Comparison of ENCODE assay signal across 22 cellular contexts in genomic region chr2:18154812-18155211, GRCh38.
A peak's percentile ranks its signal among the peaks of the same experiment; 100 is the strongest.
DNase-seq lines count a peak whose midpoint lies in the region; ATAC-seq and TF ChIP-seq lines count a peak whose summit lies in the region.
"Had no signal": no experiment of that assay in that cellular context is flagged by ENCODE, and none has a peak within 500 bp of the region (broad histone marks: within the 10 kb centered on the region; RNA-seq: fewer than 3 reads in every experiment).

No MANE protein-coding gene starts in this region.

- peak; percentile 24 for DNase-seq in GM23338 (ENCODE audit: low spot score)
- peak; percentile 48 for DNase-seq in RPMI7951 (ENCODE audit: low read depth)
- peak in 1 of 2 donors; percentile 39 for DNase-seq in foreskin keratinocyte
- DNase-seq in upper lobe of right lung = no peak
- no peak for DNase-seq in SHP77 treated with DMSO at 0.1 percent for 48 hours (lab: John Stamatoyannopoulos, UW)
- DNase-seq: activated T-cell treated with anti-CD3 and anti-CD28 coated beads, Interleukin-2, amount 50 U/mL, for 1 hour; adrenal gland; AML-193; DMS79 treated with DMSO at 0.1 percent for 48 hours; heart left ventricle; left ventricle myocardium inferior; midbrain; MM.1S; NCI-H1417 treated with DMSO at 0.1 percent for 48 hours; NCI-H2107; NCI-H510A; nephron progenitor cell; T1000; uterus had no signal

- no peak overlapping the region for H3K27ac Mint-ChIP-seq in GM23338
- H3K27ac Mint-ChIP-seq: IgD-negative memory B cell, nephron progenitor cell had no signal

- no peak overlapping the region for H2AFZ ChIP-seq in GM23338

- no peaks in the 10 kb centered on the region for H3K36me3 ChIP-seq in GM23338 (ENCODE audit: insufficient read depth)
- no peaks in the 10 kb centered on the region for H3K36me3 ChIP-seq in upper lobe of right lung
- H3K36me3 ChIP-seq: adrenal gland, heart left ventricle, left ventricle myocardium inferior, uterus had no signal

- ATAC-seq in GM23338 (peak; percentile 58), foreskin keratinocyte (peak; percentile 31), upper lobe of right lung (peak; percentile 41), GM21367 (IDR thresholded peaks at IDR 0.05; ENCODE audit: unreplicated experiment) (no peak), GM19463 (IDR thresholded peaks at IDR 0.05; ENCODE audit: unreplicated experiment) (no peak)
- ATAC-seq: heart left ventricle had no signal

- no peaks in the 10 kb centered on the region for H3K9me2 ChIP-seq in GM23338 (ENCODE audit: insufficient read depth)

- no peaks in the 10 kb centered on the region for H3F3A ChIP-seq in GM23338 (replicated peaks; ENCODE audit: low read depth)

- no peak overlapping the region for H3K4me2 ChIP-seq in GM23338

- no peaks in the 10 kb centered on the region for H3K9me3 Mint-ChIP-seq in GM23338
- H3K9me3 Mint-ChIP-seq: nephron progenitor cell had no signal

- no peaks in the 10 kb centered on the region for H3K4me1 Mint-ChIP-seq in GM23338
- H3K4me1 Mint-ChIP-seq: IgD-negative memory B cell had no signal

- no peak overlapping the region for H3K4me3 Mint-ChIP-seq in GM23338
- H3K4me3 Mint-ChIP-seq: IgD-negative memory B cell, nephron progenitor cell had no signal

- H3K9me3 ChIP-seq in upper lobe of right lung = no peaks in the 10 kb centered on the region
- H3K9me3 ChIP-seq: adrenal gland, heart left ventricle, left ventricle myocardium inferior, uterus had no signal

- TF ChIP-seq CTCF in GM23338 (conservative IDR thresholded peaks at IDR 0.05; ENCODE audit: low read depth in 2 of 2) (peak in 1 of 2 experiments; percentile 15; a peak in 1 of 4 replicates), foreskin keratinocyte (conservative IDR thresholded peaks at IDR 0.05) (peak; percentile 22), upper lobe of right lung (IDR thresholded peaks at IDR 0.05) (no peak)

- H3K4me1 ChIP-seq in GM23338 (ENCODE audit: insufficient read depth) (no peaks in the 10 kb centered on the region), foreskin keratinocyte (no peaks in the 10 kb centered on the region), upper lobe of right lung (no peaks in the 10 kb centered on the region)
- H3K4me1 ChIP-seq: adrenal gland, left ventricle myocardium inferior, uterus had no signal

- H4K20me1 ChIP-seq in GM23338 (replicated peaks; ENCODE audit: insufficient read depth) = no peaks in the 10 kb centered on the region

- intact Hi-C loops in upper lobe of right lung (cut with DNase I) = loop anchor here (10.0 kb wide), 1 partner anchor 300 kb away; no protein-coding TSS in a partner anchor

- H3K4me3 ChIP-seq in GM23338 (no peak overlapping the region), upper lobe of right lung (no peak overlapping the region)
- H3K4me3 ChIP-seq: adrenal gland, heart left ventricle, left ventricle myocardium inferior, uterus had no signal

- H3K36me3 Mint-ChIP-seq in GM23338 (ENCODE audit: low read depth) = no peaks in the 10 kb centered on the region
- H3K36me3 Mint-ChIP-seq: IgD-negative memory B cell had no signal

- no peaks in the 10 kb centered on the region for H3K79me2 ChIP-seq in GM23338 (replicated peaks; ENCODE audit: insufficient read depth)

- no peaks in the 10 kb centered on the region for H3K27me3 Mint-ChIP-seq in GM23338 (ENCODE audit: insufficient read depth, low read depth, poor library complexity)

- H3K27me3 ChIP-seq in GM23338 (ENCODE audit: insufficient read depth) (no peaks in the 10 kb centered on the region), foreskin keratinocyte (peaks cover 21% of the 10 kb centered on the region), upper lobe of right lung (no peaks in the 10 kb centered on the region)
- H3K27me3 ChIP-seq: adrenal gland, heart left ventricle, uterus had no signal

- H3K27ac ChIP-seq in GM23338 (ENCODE audit: low read depth) = no peak overlapping the region
- H3K27ac ChIP-seq in foreskin keratinocyte = no peak overlapping the region
- H3K27ac ChIP-seq in upper lobe of right lung = no peak overlapping the region
- H3K27ac ChIP-seq: adrenal gland, heart left ventricle, left ventricle myocardium inferior, uterus had no signal

TF ChIP-seq in GM23338, 12 proteins besides CTCF, POLR2A, EP300 and RAD21:
- TF ChIP-seq ZNF462 (CRISPR knock-in tag; IDR thresholded peaks at IDR 0.05) (no peak), NANOG (IDR thresholded peaks at IDR 0.05; ENCODE audit: borderline replicate concordance) (no peak)

Comparison
In these comparisons a context has a peak if more than half of its experiments do, and no peak if none do; other contexts are left out.
1. ATAC-seq: peak in GM23338 (single experiment), foreskin keratinocyte (single experiment) and upper lobe of right lung (single experiment); none in GM21367 (single experiment) and GM19463 (single experiment).
2. DNase-seq: peak in GM23338 (single experiment) and RPMI7951 (single experiment); none in upper lobe of right lung (single experiment) and SHP77 treated with DMSO at 0.1 percent for 48 hours (single experiment).